Comparison of ENCODE assay signal across 1 cellular context in the genomic region with DNA sequence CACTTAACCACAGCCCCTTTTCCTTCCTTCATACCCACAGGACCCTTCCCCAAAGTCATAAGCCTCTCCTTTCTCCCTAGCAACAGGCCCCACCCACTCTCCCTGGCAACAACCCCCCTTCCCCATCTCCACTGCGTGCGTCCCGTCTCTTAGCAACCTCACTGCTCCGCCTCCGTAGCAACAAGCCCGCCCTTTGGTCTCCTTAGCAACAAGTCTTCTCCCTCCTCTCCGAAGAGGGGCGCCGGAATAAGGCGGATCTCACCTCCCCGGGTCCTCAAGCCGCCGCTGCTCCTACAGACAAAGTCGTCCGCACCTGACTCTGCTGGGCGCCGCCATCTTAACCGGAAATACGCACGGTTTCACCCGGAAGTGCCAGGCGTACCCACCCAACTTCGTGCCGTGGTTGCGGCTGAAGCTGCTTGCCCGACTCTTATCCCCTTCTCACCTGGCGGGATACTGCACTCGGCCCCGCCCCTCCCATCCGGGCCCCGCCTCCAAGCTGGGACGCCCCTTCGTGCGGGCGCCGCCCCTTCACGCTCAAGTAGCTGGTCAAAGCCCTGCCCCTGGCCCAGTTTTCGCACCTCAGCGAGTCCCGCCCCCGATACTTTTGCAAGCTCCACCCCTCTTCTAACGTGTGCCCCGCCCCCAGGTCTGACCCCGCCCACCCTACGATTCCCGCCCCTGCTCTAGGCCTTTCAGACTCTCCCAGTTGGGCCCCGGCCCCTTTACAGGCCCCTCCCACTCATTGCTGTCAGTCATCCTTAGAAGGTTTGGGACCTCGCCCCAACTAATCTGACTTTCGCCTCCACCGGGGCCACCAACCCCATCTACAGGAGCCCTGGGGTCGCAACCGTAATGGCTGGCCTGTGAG.
TF ChIP-seq lines count a peak whose summit lies in the region.

A gene with protein sequence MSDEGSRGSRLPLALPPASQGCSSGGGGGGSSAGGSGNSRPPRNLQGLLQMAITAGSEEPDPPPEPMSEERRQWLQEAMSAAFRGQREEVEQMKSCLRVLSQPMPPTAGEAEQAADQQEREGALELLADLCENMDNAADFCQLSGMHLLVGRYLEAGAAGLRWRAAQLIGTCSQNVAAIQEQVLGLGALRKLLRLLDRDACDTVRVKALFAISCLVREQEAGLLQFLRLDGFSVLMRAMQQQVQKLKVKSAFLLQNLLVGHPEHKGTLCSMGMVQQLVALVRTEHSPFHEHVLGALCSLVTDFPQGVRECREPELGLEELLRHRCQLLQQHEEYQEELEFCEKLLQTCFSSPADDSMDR (minus strand): TSS at position 338 of the 871 bp plus-strand sequence. CDS start 502 bp downstream, outside the sequence.

TF ChIP-seq in K562, 482 proteins besides CTCF, POLR2A, EP300 and RAD21 (continued from another document and continues in another):
- peak; percentile 86 for TF ChIP-seq ESRRA (IDR thresholded peaks at IDR 0.05; ENCODE audit: borderline replicate concordance, low read depth)
- TF ChIP-seq, protein P1, sequence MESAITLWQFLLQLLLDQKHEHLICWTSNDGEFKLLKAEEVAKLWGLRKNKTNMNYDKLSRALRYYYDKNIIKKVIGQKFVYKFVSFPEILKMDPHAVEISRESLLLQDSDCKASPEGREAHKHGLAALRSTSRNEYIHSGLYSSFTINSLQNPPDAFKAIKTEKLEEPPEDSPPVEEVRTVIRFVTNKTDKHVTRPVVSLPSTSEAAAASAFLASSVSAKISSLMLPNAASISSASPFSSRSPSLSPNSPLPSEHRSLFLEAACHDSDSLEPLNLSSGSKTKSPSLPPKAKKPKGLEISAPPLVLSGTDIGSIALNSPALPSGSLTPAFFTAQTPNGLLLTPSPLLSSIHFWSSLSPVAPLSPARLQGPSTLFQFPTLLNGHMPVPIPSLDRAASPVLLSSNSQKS (CRISPR knock-in tag; IDR thresholded peaks at IDR 0.05), result no peak
- TF ChIP-seq, protein P2, sequence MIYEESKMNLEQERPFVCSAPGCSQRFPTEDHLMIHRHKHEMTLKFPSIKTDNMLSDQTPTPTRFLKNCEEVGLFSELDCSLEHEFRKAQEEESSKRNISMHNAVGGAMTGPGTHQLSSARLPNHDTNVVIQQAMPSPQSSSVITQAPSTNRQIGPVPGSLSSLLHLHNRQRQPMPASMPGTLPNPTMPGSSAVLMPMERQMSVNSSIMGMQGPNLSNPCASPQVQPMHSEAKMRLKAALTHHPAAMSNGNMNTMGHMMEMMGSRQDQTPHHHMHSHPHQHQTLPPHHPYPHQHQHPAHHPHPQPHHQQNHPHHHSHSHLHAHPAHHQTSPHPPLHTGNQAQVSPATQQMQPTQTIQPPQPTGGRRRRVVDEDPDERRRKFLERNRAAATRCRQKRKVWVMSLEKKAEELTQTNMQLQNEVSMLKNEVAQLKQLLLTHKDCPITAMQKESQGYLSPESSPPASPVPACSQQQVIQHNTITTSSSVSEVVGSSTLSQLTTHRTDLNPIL (CRISPR knock-in tag; IDR thresholded peaks at IDR 0.05), result no peak
- no peak for TF ChIP-seq TOE1 (IDR thresholded peaks at IDR 0.05; ENCODE audit: borderline replicate concordance)
- TF ChIP-seq TOE1 (CRISPR knock-in tag; IDR thresholded peaks at IDR 0.05; ENCODE audit: borderline replicate concordance, low read depth), result no peak
- no peak for TF ChIP-seq NELFE (IDR thresholded peaks at IDR 0.05; ENCODE audit: insufficient read depth, insufficient read length)
- TF ChIP-seq MXI1 (IDR thresholded peaks at IDR 0.05; ENCODE audit: low read depth, low read length), result peak; percentile 97
- TF ChIP-seq TBL1XR1 (IDR thresholded peaks at IDR 0.05; ENCODE audit: low read length in 2 of 2), result peak in 1 of 2 experiments; percentile 27; a peak in 1 of 4 replicates
- TF ChIP-seq, protein P3, sequence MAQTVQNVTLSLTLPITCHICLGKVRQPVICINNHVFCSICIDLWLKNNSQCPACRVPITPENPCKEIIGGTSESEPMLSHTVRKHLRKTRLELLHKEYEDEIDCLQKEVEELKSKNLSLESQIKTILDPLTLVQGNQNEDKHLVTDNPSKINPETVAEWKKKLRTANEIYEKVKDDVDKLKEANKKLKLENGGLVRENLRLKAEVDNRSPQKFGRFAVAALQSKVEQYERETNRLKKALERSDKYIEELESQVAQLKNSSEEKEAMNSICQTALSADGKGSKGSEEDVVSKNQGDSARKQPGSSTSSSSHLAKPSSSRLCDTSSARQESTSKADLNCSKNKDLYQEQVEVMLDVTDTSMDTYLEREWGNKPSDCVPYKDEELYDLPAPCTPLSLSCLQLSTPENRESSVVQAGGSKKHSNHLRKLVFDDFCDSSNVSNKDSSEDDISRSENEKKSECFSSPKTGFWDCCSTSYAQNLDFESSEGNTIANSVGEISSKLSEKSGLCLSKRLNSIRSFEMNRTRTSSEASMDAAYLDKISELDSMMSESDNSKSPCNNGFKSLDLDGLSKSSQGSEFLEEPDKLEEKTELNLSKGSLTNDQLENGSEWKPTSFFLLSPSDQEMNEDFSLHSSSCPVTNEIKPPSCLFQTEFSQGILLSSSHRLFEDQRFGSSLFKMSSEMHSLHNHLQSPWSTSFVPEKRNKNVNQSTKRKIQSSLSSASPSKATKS (CRISPR knock-in tag; IDR thresholded peaks at IDR 0.05), result no peak
- no peak for TF ChIP-seq GATAD2A (IDR thresholded peaks at IDR 0.05)
- TF ChIP-seq HMG20B (CRISPR knock-in tag; IDR thresholded peaks at IDR 0.05), result no peak
- peak; percentile 9 to 48; a peak in 3 of 4 replicates for TF ChIP-seq NRF1 (conservative IDR thresholded peaks at IDR 0.05 in 1 of 2, IDR thresholded peaks at IDR 0.05 in 1 of 2)
- peak in 1 of 2 experiments; percentile 97; a peak in 2 of 4 replicates for TF ChIP-seq CSDE1 (IDR thresholded peaks at IDR 0.05)
- TF ChIP-seq ZNF347 (CRISPR knock-in tag; IDR thresholded peaks at IDR 0.05; ENCODE audit: low read depth), result no peak
- TF ChIP-seq RBM17 (IDR thresholded peaks at IDR 0.05; ENCODE audit: borderline replicate concordance, low read depth, low read length), result no peak
- TF ChIP-seq NR4A1 (CRISPR knock-in tag; IDR thresholded peaks at IDR 0.05), result no peak
- no peak for TF ChIP-seq NR4A1 (tag; IDR thresholded peaks at IDR 0.05)
- TF ChIP-seq, protein P4, sequence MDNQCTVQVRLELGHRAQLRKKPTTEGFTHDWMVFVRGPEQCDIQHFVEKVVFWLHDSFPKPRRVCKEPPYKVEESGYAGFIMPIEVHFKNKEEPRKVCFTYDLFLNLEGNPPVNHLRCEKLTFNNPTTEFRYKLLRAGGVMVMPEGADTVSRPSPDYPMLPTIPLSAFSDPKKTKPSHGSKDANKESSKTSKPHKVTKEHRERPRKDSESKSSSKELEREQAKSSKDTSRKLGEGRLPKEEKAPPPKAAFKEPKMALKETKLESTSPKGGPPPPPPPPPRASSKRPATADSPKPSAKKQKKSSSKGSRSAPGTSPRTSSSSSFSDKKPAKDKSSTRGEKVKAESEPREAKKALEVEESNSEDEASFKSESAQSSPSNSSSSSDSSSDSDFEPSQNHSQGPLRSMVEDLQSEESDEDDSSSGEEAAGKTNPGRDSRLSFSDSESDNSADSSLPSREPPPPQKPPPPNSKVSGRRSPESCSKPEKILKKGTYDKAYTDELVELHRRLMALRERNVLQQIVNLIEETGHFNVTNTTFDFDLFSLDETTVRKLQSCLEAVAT (IDR thresholded peaks at IDR 0.05), result peak in 1 of 2 experiments; percentile 37; a peak in 1 of 4 replicates
- peak; percentile 86 for TF ChIP-seq RBBP5 (IDR thresholded peaks at IDR 0.05; ENCODE audit: borderline replicate concordance, insufficient read depth, low read length, poor library complexity, severe bottlenecking)
- TF ChIP-seq OTX1 (CRISPR knock-in tag; IDR thresholded peaks at IDR 0.05), result peak; percentile 58; the same call in 1 of the 2 replicates
- TF ChIP-seq, protein P5, sequence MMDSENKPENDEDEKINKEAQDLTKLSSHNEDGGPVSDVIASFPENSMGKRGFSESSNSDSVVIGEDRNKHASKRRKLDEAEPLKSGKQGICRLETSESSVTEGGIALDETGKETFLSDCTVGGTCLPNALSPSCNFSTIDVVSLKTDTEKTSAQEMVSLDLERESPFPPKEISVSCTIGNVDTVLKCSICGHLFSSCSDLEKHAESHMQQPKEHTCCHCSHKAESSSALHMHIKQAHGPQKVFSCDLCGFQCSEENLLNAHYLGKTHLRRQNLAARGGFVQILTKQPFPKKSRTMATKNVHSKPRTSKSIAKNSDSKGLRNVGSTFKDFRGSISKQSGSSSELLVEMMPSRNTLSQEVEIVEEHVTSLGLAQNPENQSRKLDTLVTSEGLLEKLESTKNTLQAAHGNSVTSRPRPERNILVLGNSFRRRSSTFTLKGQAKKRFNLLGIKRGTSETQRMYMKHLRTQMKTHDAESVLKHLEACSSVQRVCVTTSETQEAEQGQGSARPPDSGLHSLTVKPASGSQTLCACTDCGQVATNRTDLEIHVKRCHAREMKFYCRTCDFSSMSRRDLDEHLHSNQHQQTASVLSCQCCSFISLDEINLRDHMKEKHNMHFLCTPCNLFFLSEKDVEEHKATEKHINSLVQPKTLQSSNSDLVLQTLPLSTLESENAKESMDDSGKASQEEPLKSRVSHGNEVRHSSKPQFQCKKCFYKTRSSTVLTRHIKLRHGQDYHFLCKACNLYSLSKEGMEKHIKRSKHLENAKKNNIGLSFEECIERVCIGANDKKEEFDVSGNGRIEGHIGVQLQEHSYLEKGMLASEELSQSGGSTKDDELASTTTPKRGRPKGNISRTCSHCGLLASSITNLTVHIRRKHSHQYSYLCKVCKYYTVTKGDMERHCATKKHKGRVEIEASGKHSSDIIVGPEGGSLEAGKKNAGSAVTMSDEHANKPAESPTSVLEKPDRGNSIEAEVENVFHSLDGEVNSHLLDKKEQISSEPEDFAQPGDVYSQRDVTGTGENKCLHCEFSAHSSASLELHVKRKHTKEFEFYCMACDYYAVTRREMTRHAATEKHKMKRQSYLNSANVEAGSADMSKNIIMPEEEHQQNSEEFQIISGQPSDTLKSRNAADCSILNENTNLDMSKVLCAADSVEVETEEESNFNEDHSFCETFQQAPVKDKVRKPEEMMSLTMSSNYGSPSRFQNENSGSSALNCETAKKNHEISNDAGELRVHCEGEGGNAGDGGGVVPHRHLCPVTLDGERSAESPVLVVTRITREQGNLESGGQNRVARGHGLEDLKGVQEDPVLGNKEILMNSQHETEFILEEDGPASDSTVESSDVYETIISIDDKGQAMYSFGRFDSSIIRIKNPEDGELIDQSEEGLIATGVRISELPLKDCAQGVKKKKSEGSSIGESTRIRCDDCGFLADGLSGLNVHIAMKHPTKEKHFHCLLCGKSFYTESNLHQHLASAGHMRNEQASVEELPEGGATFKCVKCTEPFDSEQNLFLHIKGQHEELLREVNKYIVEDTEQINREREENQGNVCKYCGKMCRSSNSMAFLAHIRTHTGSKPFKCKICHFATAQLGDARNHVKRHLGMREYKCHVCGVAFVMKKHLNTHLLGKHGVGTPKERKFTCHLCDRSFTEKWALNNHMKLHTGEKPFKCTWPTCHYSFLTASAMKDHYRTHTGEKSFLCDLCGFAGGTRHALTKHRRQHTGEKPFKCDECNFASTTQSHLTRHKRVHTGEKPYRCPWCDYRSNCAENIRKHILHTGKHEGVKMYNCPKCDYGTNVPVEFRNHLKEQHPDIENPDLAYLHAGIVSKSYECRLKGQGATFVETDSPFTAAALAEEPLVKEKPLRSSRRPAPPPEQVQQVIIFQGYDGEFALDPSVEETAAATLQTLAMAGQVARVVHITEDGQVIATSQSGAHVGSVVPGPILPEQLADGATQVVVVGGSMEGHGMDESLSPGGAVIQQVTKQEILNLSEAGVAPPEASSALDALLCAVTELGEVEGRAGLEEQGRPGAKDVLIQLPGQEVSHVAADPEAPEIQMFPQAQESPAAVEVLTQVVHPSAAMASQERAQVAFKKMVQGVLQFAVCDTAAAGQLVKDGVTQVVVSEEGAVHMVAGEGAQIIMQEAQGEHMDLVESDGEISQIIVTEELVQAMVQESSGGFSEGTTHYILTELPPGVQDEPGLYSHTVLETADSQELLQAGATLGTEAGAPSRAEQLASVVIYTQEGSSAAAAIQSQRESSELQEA (IDR thresholded peaks at IDR 0.05; ENCODE audit: low read depth), result no peak
- peak; percentile 67; the same call in 1 of the 2 replicates for TF ChIP-seq ERF (CRISPR knock-in tag; IDR thresholded peaks at IDR 0.05)
- TF ChIP-seq TEAD2 (tag; IDR thresholded peaks at IDR 0.05), result no peak
- TF ChIP-seq ZNF174 (CRISPR knock-in tag; IDR thresholded peaks at IDR 0.05), result no peak
- TF ChIP-seq PML (IDR thresholded peaks at IDR 0.05; ENCODE audit: low read length), result 0 out of 2 replicates have a peak, but pooled peaks have one; percentile 16
- TF ChIP-seq, protein P6, sequence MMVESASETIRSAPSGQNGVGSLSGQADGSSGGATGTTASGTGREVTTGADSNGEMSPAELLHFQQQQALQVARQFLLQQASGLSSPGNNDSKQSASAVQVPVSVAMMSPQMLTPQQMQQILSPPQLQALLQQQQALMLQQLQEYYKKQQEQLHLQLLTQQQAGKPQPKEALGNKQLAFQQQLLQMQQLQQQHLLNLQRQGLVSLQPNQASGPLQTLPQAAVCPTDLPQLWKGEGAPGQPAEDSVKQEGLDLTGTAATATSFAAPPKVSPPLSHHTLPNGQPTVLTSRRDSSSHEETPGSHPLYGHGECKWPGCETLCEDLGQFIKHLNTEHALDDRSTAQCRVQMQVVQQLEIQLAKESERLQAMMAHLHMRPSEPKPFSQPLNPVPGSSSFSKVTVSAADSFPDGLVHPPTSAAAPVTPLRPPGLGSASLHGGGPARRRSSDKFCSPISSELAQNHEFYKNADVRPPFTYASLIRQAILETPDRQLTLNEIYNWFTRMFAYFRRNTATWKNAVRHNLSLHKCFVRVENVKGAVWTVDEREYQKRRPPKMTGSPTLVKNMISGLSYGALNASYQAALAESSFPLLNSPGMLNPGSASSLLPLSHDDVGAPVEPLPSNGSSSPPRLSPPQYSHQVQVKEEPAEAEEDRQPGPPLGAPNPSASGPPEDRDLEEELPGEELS (CRISPR knock-in tag; IDR thresholded peaks at IDR 0.05; ENCODE audit: borderline replicate concordance), result no peak
- TF ChIP-seq, protein P7, sequence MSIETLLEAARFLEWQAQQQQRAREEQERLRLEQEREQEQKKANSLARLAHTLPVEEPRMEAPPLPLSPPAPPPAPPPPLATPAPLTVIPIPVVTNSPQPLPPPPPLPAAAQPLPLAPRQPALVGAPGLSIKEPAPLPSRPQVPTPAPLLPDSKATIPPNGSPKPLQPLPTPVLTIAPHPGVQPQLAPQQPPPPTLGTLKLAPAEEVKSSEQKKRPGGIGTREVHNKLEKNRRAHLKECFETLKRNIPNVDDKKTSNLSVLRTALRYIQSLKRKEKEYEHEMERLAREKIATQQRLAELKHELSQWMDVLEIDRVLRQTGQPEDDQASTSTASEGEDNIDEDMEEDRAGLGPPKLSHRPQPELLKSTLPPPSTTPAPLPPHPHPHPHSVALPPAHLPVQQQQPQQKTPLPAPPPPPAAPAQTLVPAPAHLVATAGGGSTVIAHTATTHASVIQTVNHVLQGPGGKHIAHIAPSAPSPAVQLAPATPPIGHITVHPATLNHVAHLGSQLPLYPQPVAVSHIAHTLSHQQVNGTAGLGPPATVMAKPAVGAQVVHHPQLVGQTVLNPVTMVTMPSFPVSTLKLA (conservative IDR thresholded peaks at IDR 0.05), result peak; percentile 74 to 89
- TF ChIP-seq, protein P8, sequence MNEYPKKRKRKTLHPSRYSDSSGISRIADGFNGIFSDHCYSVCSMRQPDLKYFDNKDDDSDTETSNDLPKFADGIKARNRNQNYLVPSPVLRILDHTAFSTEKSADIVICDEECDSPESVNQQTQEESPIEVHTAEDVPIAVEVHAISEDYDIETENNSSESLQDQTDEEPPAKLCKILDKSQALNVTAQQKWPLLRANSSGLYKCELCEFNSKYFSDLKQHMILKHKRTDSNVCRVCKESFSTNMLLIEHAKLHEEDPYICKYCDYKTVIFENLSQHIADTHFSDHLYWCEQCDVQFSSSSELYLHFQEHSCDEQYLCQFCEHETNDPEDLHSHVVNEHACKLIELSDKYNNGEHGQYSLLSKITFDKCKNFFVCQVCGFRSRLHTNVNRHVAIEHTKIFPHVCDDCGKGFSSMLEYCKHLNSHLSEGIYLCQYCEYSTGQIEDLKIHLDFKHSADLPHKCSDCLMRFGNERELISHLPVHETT (CRISPR knock-in tag; conservative IDR thresholded peaks at IDR 0.05 in 1 of 2, IDR thresholded peaks at IDR 0.05 in 1 of 2), result peak in 1 of 2 experiments; percentile 86; a peak in 2 of 4 replicates
- TF ChIP-seq SOX6 (IDR thresholded peaks at IDR 0.05), result no peak
- peak; percentile 97 for TF ChIP-seq C11orf30 (IDR thresholded peaks at IDR 0.05; ENCODE audit: low read depth)
